In genomic region chr5:115322729-115323128, GRCh38 we compare ENCODE assay signal across 38 cellular contexts.
"Had no signal": no experiment of that assay in that cellular context is flagged by ENCODE, and none has a peak within 500 bp of the region (broad histone marks: within the 10 kb centered on the region; RNA-seq: fewer than 3 reads in every experiment).

No MANE protein-coding gene starts in this region.

- H3K27ac Mint-ChIP-seq: activated naive CD4-positive, alpha-beta T cell treated with anti-CD3 and anti-CD28 coated beads for 36 hours; activated naive CD4-positive, alpha-beta T cell treated with anti-CD3 and anti-CD28 coated beads, Interleukin-2, amount 10 ng/mL, durations not matched to agents 7 days and 5 days; activated naive CD4-positive, alpha-beta T cell treated with anti-CD3 and anti-CD28 coated beads, Interleukin-2, amount 50 U/mL, for 24 hours; activated naive CD4-positive, alpha-beta T cell treated with anti-CD3 and anti-CD28 coated beads, Interleukin-2, amount 50 U/mL, for 72 hours; activated naive CD8-positive, alpha-beta T cell; activated naive CD8-positive, alpha-beta T cell treated with anti-CD3 and anti-CD28 coated beads for 36 hours; activated naive CD8-positive, alpha-beta T cell treated with anti-CD3 and anti-CD28 coated beads, Interleukin-2, amount 10 ng/mL, durations not matched to agents 7 days and 5 days; activated naive CD8-positive, alpha-beta T cell treated with anti-CD3 and anti-CD28 coated beads, Interleukin-2, amount 50 U/mL, for 24 hours; activated T-cell treated with anti-CD3 and anti-CD28 coated beads, Interleukin-2, amount 50 U/mL, for 24 hours; activated T-cell treated with anti-CD3 and anti-CD28 coated beads, Interleukin-2, amount 50 U/mL, for 72 hours; activated T-helper 1 cell treated with anti-CD3 and anti-CD28 coated beads, Interleukin-12 subunit alpha, Interleukin-12 subunit beta, Interleukin-2, Interleukin-4 antibody, amounts not matched to agents 30 ng/mL and 10 ng/mL and 1 ng/mL, durations not matched to agents 14 hours and 24 hours and 36 hours; activated T-helper 17 cell treated with anti-CD3 and anti-CD28 coated beads, Interleukin-2, amount 50 U/mL, for 72 hours; activated T-helper 2 cell treated with anti-CD3 and anti-CD28 coated beads, Interferon-gamma antibody, Interleukin-2, Interleukin-4, amounts not matched to agents 10 μg/mL and 5 μg/mL and 100 μg/mL, durations not matched to agents 14 hours and 24 hours and 36 hours; brain had no signal

- H3K36me3 Mint-ChIP-seq: activated naive CD4-positive, alpha-beta T cell treated with anti-CD3 and anti-CD28 coated beads, Interleukin-2, amount 10 ng/mL, durations not matched to agents 7 days and 5 days; activated naive CD4-positive, alpha-beta T cell treated with anti-CD3 and anti-CD28 coated beads, Interleukin-2, amount 50 U/mL, for 24 hours; activated naive CD4-positive, alpha-beta T cell treated with anti-CD3 and anti-CD28 coated beads, Interleukin-2, amount 50 U/mL, for 72 hours; activated naive CD8-positive, alpha-beta T cell; activated naive CD8-positive, alpha-beta T cell treated with anti-CD3 and anti-CD28 coated beads for 36 hours; activated naive CD8-positive, alpha-beta T cell treated with anti-CD3 and anti-CD28 coated beads, Interleukin-2, amount 10 ng/mL, durations not matched to agents 7 days and 5 days; brain had no signal

- H3K27me3 ChIP-seq: adrenal gland, ascending aorta, body of pancreas, brain microvascular endothelial cell, breast epithelium, cardiac muscle cell, colonic mucosa had no signal

- H3K4me3 Mint-ChIP-seq: activated naive CD4-positive, alpha-beta T cell treated with anti-CD3 and anti-CD28 coated beads for 36 hours; activated naive CD4-positive, alpha-beta T cell treated with anti-CD3 and anti-CD28 coated beads, Interleukin-2, amount 10 ng/mL, durations not matched to agents 7 days and 5 days; activated naive CD4-positive, alpha-beta T cell treated with anti-CD3 and anti-CD28 coated beads, Interleukin-2, amount 50 U/mL, for 24 hours; activated naive CD8-positive, alpha-beta T cell; activated naive CD8-positive, alpha-beta T cell treated with anti-CD3 and anti-CD28 coated beads for 36 hours; activated naive CD8-positive, alpha-beta T cell treated with anti-CD3 and anti-CD28 coated beads, Interleukin-2, amount 10 ng/mL, durations not matched to agents 7 days and 5 days; activated naive CD8-positive, alpha-beta T cell treated with anti-CD3 and anti-CD28 coated beads, Interleukin-2, amount 50 U/mL, for 24 hours; activated T-cell treated with anti-CD3 and anti-CD28 coated beads, Interleukin-2, amount 50 U/mL, for 24 hours; activated T-cell treated with anti-CD3 and anti-CD28 coated beads, Interleukin-2, amount 50 U/mL, for 4 hours; activated T-cell treated with anti-CD3 and anti-CD28 coated beads, Interleukin-2, amount 50 U/mL, for 72 hours; activated T-helper 1 cell treated with anti-CD3 and anti-CD28 coated beads, Interleukin-12 subunit alpha, Interleukin-12 subunit beta, Interleukin-2, Interleukin-4 antibody, amounts not matched to agents 30 ng/mL and 10 ng/mL and 1 ng/mL, durations not matched to agents 14 hours and 24 hours and 36 hours; activated T-helper 17 cell treated with anti-CD3 and anti-CD28 coated beads, Interleukin-2, amount 50 U/mL, for 72 hours; brain; central memory CD8-positive, alpha-beta T cell had no signal

- DNase-seq: activated effector memory CD4-positive, alpha-beta T cell treated with anti-CD3 and anti-CD28 coated beads, Interleukin-2, amount 50 U/mL, for 16 hours; activated effector memory CD4-positive, alpha-beta T cell treated with Interleukin-2 at 50 U/mL for 16 hours; activated gamma-delta T cell; activated gamma-delta T cell treated with Interleukin-2 at 50 U/mL for 16 hours; activated naive CD4-positive, alpha-beta T cell; activated naive CD4-positive, alpha-beta T cell treated with anti-CD3 and anti-CD28 coated beads for 36 hours; activated naive CD4-positive, alpha-beta T cell treated with anti-CD3 and anti-CD28 coated beads, Interleukin-2, amount 10 ng/mL, durations not matched to agents 7 days and 5 days; activated naive CD4-positive, alpha-beta T cell treated with anti-CD3 and anti-CD28 coated beads, Interleukin-2, amount 50 U/mL, for 16 hours; activated naive CD4-positive, alpha-beta T cell treated with Interleukin-2 at 50 U/mL for 16 hours; activated naive CD8-positive, alpha-beta T cell treated with anti-CD3 and anti-CD28 coated beads for 36 hours; activated naive CD8-positive, alpha-beta T cell treated with anti-CD3 and anti-CD28 coated beads, Interleukin-2, amount 10 ng/mL, durations not matched to agents 7 days and 5 days; activated naive CD8-positive, alpha-beta T cell treated with anti-CD3 and anti-CD28 coated beads, Interleukin-2, amount 50 U/mL, for 24 hours; activated T-cell treated with anti-CD3 and anti-CD28 coated beads, Interleukin-2, amount 50 U/mL, for 24 hours; activated T-cell treated with anti-CD3 and anti-CD28 coated beads, Interleukin-2, amount 50 U/mL, for 4 hours; activated T-cell treated with anti-CD3 and anti-CD28 coated beads, Interleukin-2, amount 50 U/mL, for 48 hours; activated T-cell treated with anti-CD3 and anti-CD28 coated beads, Interleukin-2, amount 50 U/mL, for 72 hours; adrenal gland; amniotic stem cell; amygdala; anterior cingulate cortex; aorta; body of pancreas; brain microvascular endothelial cell; caudate nucleus; central memory CD4-positive, alpha-beta T cell; cerebellar nuclear complex; colonic mucosa had no signal

- H3K4me3 ChIP-seq: adrenal gland, ascending aorta, body of pancreas, breast epithelium, cardiac muscle cell, colonic mucosa had no signal

- H3K9me3 ChIP-seq: adrenal gland, ascending aorta, body of pancreas, breast epithelium, colonic mucosa had no signal

- H3K27ac ChIP-seq: adrenal gland, ascending aorta, body of pancreas, brain microvascular endothelial cell, breast epithelium, cardiac muscle cell, colonic mucosa had no signal

- H3K4me1 ChIP-seq: adrenal gland, ascending aorta, body of pancreas, breast epithelium, colonic mucosa had no signal

- H3K4me1 Mint-ChIP-seq: activated naive CD4-positive, alpha-beta T cell treated with anti-CD3 and anti-CD28 coated beads, Interleukin-2, amount 10 ng/mL, durations not matched to agents 7 days and 5 days; activated naive CD4-positive, alpha-beta T cell treated with anti-CD3 and anti-CD28 coated beads, Interleukin-2, amount 50 U/mL, for 24 hours; activated naive CD8-positive, alpha-beta T cell treated with anti-CD3 and anti-CD28 coated beads for 36 hours; activated naive CD8-positive, alpha-beta T cell treated with anti-CD3 and anti-CD28 coated beads, Interleukin-2, amount 10 ng/mL, durations not matched to agents 7 days and 5 days; activated naive CD8-positive, alpha-beta T cell treated with anti-CD3 and anti-CD28 coated beads, Interleukin-2, amount 50 U/mL, for 24 hours; activated T-helper 17 cell treated with anti-CD3 and anti-CD28 coated beads, Interleukin-2, amount 50 U/mL, for 72 hours; central memory CD8-positive, alpha-beta T cell had no signal

- H3K36me3 ChIP-seq: adrenal gland, ascending aorta, brain microvascular endothelial cell, breast epithelium, cardiac muscle cell, colonic mucosa had no signal

- ATAC-seq: activated naive CD4-positive, alpha-beta T cell treated with anti-CD3 and anti-CD28 coated beads, Interleukin-2, amount 50 U/mL, for 72 hours; activated naive CD8-positive, alpha-beta T cell treated with anti-CD3 and anti-CD28 coated beads, Interleukin-2, amount 50 U/mL, for 24 hours; activated T-cell treated with anti-CD3 and anti-CD28 coated beads, Interleukin-2, amount 50 U/mL, for 4 hours; activated T-cell treated with anti-CD3 and anti-CD28 coated beads, Interleukin-2, amount 50 U/mL, for 72 hours; activated T-helper 17 cell treated with anti-CD3 and anti-CD28 coated beads, Interleukin-2, amount 50 U/mL, for 72 hours; body of pancreas had no signal

- H3K27me3 Mint-ChIP-seq: brain had no signal

- H3K9me3 Mint-ChIP-seq: activated naive CD4-positive, alpha-beta T cell treated with anti-CD3 and anti-CD28 coated beads for 36 hours; activated naive CD4-positive, alpha-beta T cell treated with anti-CD3 and anti-CD28 coated beads, Interleukin-2, amount 10 ng/mL, durations not matched to agents 7 days and 5 days; activated naive CD4-positive, alpha-beta T cell treated with anti-CD3 and anti-CD28 coated beads, Interleukin-2, amount 50 U/mL, for 24 hours; activated naive CD4-positive, alpha-beta T cell treated with anti-CD3 and anti-CD28 coated beads, Interleukin-2, amount 50 U/mL, for 72 hours; activated naive CD8-positive, alpha-beta T cell treated with anti-CD3 and anti-CD28 coated beads for 36 hours; activated naive CD8-positive, alpha-beta T cell treated with anti-CD3 and anti-CD28 coated beads, Interleukin-2, amount 10 ng/mL, durations not matched to agents 7 days and 5 days; activated naive CD8-positive, alpha-beta T cell treated with anti-CD3 and anti-CD28 coated beads, Interleukin-2, amount 50 U/mL, for 24 hours; activated T-cell treated with anti-CD3 and anti-CD28 coated beads, Interleukin-2, amount 50 U/mL, for 24 hours; activated T-cell treated with anti-CD3 and anti-CD28 coated beads, Interleukin-2, amount 50 U/mL, for 4 hours; activated T-cell treated with anti-CD3 and anti-CD28 coated beads, Interleukin-2, amount 50 U/mL, for 72 hours; activated T-helper 1 cell treated with anti-CD3 and anti-CD28 coated beads, Interleukin-12 subunit alpha, Interleukin-12 subunit beta, Interleukin-2, Interleukin-4 antibody, amounts not matched to agents 30 ng/mL and 10 ng/mL and 1 ng/mL, durations not matched to agents 14 hours and 24 hours and 36 hours; activated T-helper 17 cell treated with anti-CD3 and anti-CD28 coated beads, Interleukin-2, amount 50 U/mL, for 72 hours; activated T-helper 2 cell treated with anti-CD3 and anti-CD28 coated beads, Interferon-gamma antibody, Interleukin-2, Interleukin-4, amounts not matched to agents 10 μg/mL and 5 μg/mL and 100 μg/mL, durations not matched to agents 14 hours and 24 hours and 36 hours; central memory CD8-positive, alpha-beta T cell had no signal
